In the genomic region with DNA sequence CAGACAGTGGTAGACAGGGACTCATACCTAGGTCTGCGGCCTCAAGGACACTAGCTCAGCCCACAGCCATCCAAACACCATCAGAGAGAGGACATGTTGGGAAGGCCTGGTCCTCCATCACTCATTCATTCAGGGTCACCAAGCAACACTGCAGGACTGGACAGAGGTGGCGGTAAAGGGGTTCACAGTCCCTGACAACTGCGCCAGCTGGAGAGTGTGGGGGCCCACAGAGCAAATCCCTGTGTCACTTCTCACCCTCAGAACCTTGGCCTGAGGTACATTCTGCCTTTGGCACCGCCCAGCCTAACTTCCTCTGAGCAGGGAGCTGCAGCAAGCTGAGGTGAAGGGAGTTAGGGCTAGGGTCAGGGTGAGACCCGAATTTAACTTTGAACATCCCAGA, we compare ENCODE assay signal across 36 cellular contexts.
"Had no signal": no experiment of that assay in that cellular context is flagged by ENCODE, and none has a peak within 500 bp of the region (broad histone marks: within the 10 kb centered on the region; RNA-seq: fewer than 3 reads in every experiment).

No MANE protein-coding gene starts in this region.

- H3K4me3 Mint-ChIP-seq: activated B cell treated with CpG ODN at 0.5 μM for 24 hours; activated CD4-positive, alpha-beta memory T cell treated with anti-CD3 and anti-CD28 coated beads for 36 hours; activated naive CD4-positive, alpha-beta T cell treated with anti-CD3 and anti-CD28 coated beads for 36 hours; activated T-cell treated with anti-CD3 and anti-CD28 coated beads, Interleukin-2, amount 50 U/mL, for 4 hours; activated T-helper 1 cell treated with anti-CD3 and anti-CD28 coated beads, Interleukin-12 subunit alpha, Interleukin-12 subunit beta, Interleukin-2, Interleukin-4 antibody, amounts not matched to agents 30 ng/mL and 10 ng/mL and 1 ng/mL, durations not matched to agents 14 hours and 24 hours and 36 hours; brain had no signal

- ATAC-seq: activated naive CD4-positive, alpha-beta T cell treated with anti-CD3 and anti-CD28 coated beads, Interleukin-2, amount 50 U/mL, for 72 hours; activated T-cell treated with anti-CD3 and anti-CD28 coated beads, Interleukin-2, amount 50 U/mL, for 4 hours had no signal

- H3K4me1 ChIP-seq: adrenal gland had no signal

- H3K36me3 ChIP-seq: adrenal gland, MG63 had no signal

- H3K27me3 ChIP-seq: adrenal gland, MG63 had no signal

- H3K4me2 ChIP-seq: PC-9 had no signal

- DNase-seq: activated B cell treated with CpG ODN at 0.5 μM for 24 hours; activated CD4-positive, alpha-beta memory T cell treated with anti-CD3 and anti-CD28 coated beads for 36 hours; activated CD4-positive, alpha-beta T cell treated with anti-CD3 and anti-CD28 coated beads for 4 hours; activated CD4-positive, alpha-beta T cell treated with anti-CD3 and anti-CD28 coated beads, Interleukin-2, amount 50 U/mL, for 1 hour; activated CD4-positive, CD25-positive, alpha-beta regulatory T cell treated with anti-CD3 and anti-CD28 coated beads, Interleukin-2, amount 50 U/mL, for 72 hours; activated CD8-positive, alpha-beta memory T cell treated with anti-CD3 and anti-CD28 coated beads, Interleukin-2, amount 50 U/mL, for 4 hours; activated gamma-delta T cell treated with Interleukin-2 at 50 U/mL for 16 hours; activated naive CD4-positive, alpha-beta T cell treated with anti-CD3 and anti-CD28 coated beads for 36 hours; activated T-cell treated with anti-CD3 and anti-CD28 coated beads for 4 hours; activated T-cell treated with anti-CD3 and anti-CD28 coated beads, Interleukin-2, amount 50 U/mL, for 4 hours; adrenal gland; central memory CD4-positive, alpha-beta T cell; Kasumi-1; KG1; MG63; MV-4-11; NCI-H1092; NCI-H1436 treated with DMSO at 0.1 percent for 48 hours; NCI-H1694 treated with DMSO at 0.1 percent for 48 hours; NCI-H2029; NCI-H345; NCI-H524 treated with DMSO at 0.1 percent for 48 hours; NCI-H748 treated with DMSO at 0.1 percent for 48 hours; NK-92 treated with Interleukin-12 subunit alpha and Interleukin-12 subunit beta, amount 100 ng/mL, for 24 hours; PC-9; Right ventricle myocardium superior; SW 1271; T-helper 1 cell; T-helper 2 cell; T-helper 9 cell had no signal

- H3K4me3 ChIP-seq: adrenal gland, MG63, PC-9 had no signal

- H3K9me3 ChIP-seq: adrenal gland had no signal

- H3K36me3 Mint-ChIP-seq: activated CD4-positive, alpha-beta memory T cell treated with anti-CD3 and anti-CD28 coated beads for 36 hours; activated naive CD4-positive, alpha-beta T cell treated with anti-CD3 and anti-CD28 coated beads, Interleukin-2, amount 50 U/mL, for 72 hours; brain had no signal

- H3K27ac Mint-ChIP-seq: activated B cell treated with CpG ODN at 0.5 μM for 24 hours; activated CD4-positive, alpha-beta memory T cell treated with anti-CD3 and anti-CD28 coated beads for 36 hours; activated naive CD4-positive, alpha-beta T cell treated with anti-CD3 and anti-CD28 coated beads for 36 hours; activated naive CD4-positive, alpha-beta T cell treated with anti-CD3 and anti-CD28 coated beads, Interleukin-2, amount 50 U/mL, for 72 hours; activated T-helper 1 cell treated with anti-CD3 and anti-CD28 coated beads, Interleukin-12 subunit alpha, Interleukin-12 subunit beta, Interleukin-2, Interleukin-4 antibody, amounts not matched to agents 30 ng/mL and 10 ng/mL and 1 ng/mL, durations not matched to agents 14 hours and 24 hours and 36 hours; brain had no signal

- FAIRE-seq: bronchial epithelial cell, RCC 7860 had no signal

- H2AFZ ChIP-seq: PC-9 had no signal

- H3K9me3 Mint-ChIP-seq: activated B cell treated with CpG ODN at 0.5 μM for 24 hours; activated CD4-positive, alpha-beta memory T cell treated with anti-CD3 and anti-CD28 coated beads for 36 hours; activated naive CD4-positive, alpha-beta T cell treated with anti-CD3 and anti-CD28 coated beads for 36 hours; activated naive CD4-positive, alpha-beta T cell treated with anti-CD3 and anti-CD28 coated beads, Interleukin-2, amount 50 U/mL, for 72 hours; activated T-cell treated with anti-CD3 and anti-CD28 coated beads, Interleukin-2, amount 50 U/mL, for 4 hours; activated T-helper 1 cell treated with anti-CD3 and anti-CD28 coated beads, Interleukin-12 subunit alpha, Interleukin-12 subunit beta, Interleukin-2, Interleukin-4 antibody, amounts not matched to agents 30 ng/mL and 10 ng/mL and 1 ng/mL, durations not matched to agents 14 hours and 24 hours and 36 hours had no signal

- H3K27ac ChIP-seq: adrenal gland, PC-9, VCaP had no signal

- H3K4me1 Mint-ChIP-seq: activated B cell treated with CpG ODN at 0.5 μM for 24 hours, brain had no signal
